ENCODE assay signal across 8 cellular contexts in the genomic region with DNA sequence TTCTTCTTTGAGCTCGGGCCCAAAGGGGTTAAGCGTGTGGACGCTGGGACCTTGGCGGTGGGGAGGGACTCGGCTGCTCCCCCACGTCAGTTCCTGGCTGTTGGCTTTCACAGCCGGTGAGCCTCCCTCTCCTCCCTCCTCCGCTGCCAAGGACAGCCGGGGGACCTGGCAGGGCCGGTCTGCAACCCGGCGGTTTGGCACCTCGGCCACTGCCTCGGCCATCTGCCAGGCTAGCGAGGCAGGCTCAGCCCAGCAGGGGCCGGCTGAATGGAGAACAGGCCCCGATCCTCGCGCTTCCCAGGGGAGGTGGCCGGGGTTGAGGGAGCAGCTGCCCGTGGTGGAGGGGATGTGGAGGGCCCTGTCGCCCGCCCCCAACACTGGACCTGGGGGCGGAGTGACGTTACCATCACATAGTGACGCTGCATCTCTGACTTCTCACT. TPM values are rescaled to one million over a fixed set of nuclear protein-coding genes. Genes with fewer than 3 reads are reported as not detected.
DNase-seq lines count a peak whose midpoint lies in the region; ATAC-seq and TF ChIP-seq lines count a peak whose summit lies in the region.

No MANE protein-coding gene starts in this region.

- DNase-seq in T-helper 1 cell (no peak), dorsolateral prefrontal cortex (peak in 9 of 10 donors; percentile 38 to 98 (median 74)), mesenteric fat pad (ENCODE audit: low spot score) (peak; percentile 93)
- no peak for DNase-seq in T-helper 2 cell treated with Interferon-gamma antibody and Interleukin-4, amounts not matched to agents 5 μg/mL and 100 μg/mL, for 36 hours (ENCODE audit: low spot score)
- DNase-seq in stimulated activated naive CD4-positive, alpha-beta T cell (lab: John Stamatoyannopoulos, UW) = no peak

- H3K4me1 ChIP-seq in urinary bladder (ENCODE audit: insufficient read depth) = no peaks in the 10 kb centered on the region

- peak overlapping the region in 30 of 59 donors; percentile 0 to 45 (median 16) for H3K4me3 ChIP-seq in dorsolateral prefrontal cortex
- no peak overlapping the region for H3K4me3 ChIP-seq in urinary bladder (ENCODE audit: low read depth, low read length)

- peaks cover 6% of the 10 kb centered on the region for H3K36me3 ChIP-seq in urinary bladder (ENCODE audit: insufficient read depth)

- H3K36me3 Mint-ChIP-seq in T-helper 1 cell treated with Interleukin-12 subunit alpha and Interleukin-12 subunit beta and Interleukin-4 antibody, amounts not matched to agents 30 μg/mL and 1 μg/mL, for 36 hours (ENCODE audit: low read depth) = peaks cover 41% of the 10 kb centered on the region
- peaks cover 56% of the 10 kb centered on the region for H3K36me3 Mint-ChIP-seq in T-helper 2 cell treated with Interferon-gamma antibody and Interleukin-4, amounts not matched to agents 5 μg/mL and 100 μg/mL, for 36 hours (ENCODE audit: low read depth)

- peak overlapping the region; percentile 28 for H3K4me3 Mint-ChIP-seq in T-helper 1 cell treated with Interleukin-12 subunit alpha and Interleukin-12 subunit beta and Interleukin-4 antibody, amounts not matched to agents 30 μg/mL and 1 μg/mL, for 36 hours
- H3K4me3 Mint-ChIP-seq in T-helper 2 cell treated with Interferon-gamma antibody and Interleukin-4, amounts not matched to agents 5 μg/mL and 100 μg/mL, for 36 hours = no peak overlapping the region

- no peak for ATAC-seq in GM18867 (IDR thresholded peaks at IDR 0.05; ENCODE audit: unreplicated experiment)

- no peaks in the 10 kb centered on the region for H3K9me3 Mint-ChIP-seq in T-helper 1 cell treated with Interleukin-12 subunit alpha and Interleukin-12 subunit beta and Interleukin-4 antibody, amounts not matched to agents 30 μg/mL and 1 μg/mL, for 36 hours
- H3K9me3 Mint-ChIP-seq in T-helper 2 cell treated with Interferon-gamma antibody and Interleukin-4, amounts not matched to agents 5 μg/mL and 100 μg/mL, for 36 hours = no peaks in the 10 kb centered on the region

- H3K27ac ChIP-seq in dorsolateral prefrontal cortex (peak overlapping the region in 58 of 59 donors; percentile 16 to 98 (median 74)), urinary bladder (ENCODE audit: low read depth) (peak overlapping the region; percentile 49)

- no peaks in the 10 kb centered on the region for H3K27me3 Mint-ChIP-seq in T-helper 1 cell treated with Interleukin-12 subunit alpha and Interleukin-12 subunit beta and Interleukin-4 antibody, amounts not matched to agents 30 μg/mL and 1 μg/mL, for 36 hours (ENCODE audit: low read depth)
- H3K27me3 Mint-ChIP-seq in T-helper 2 cell treated with Interferon-gamma antibody and Interleukin-4, amounts not matched to agents 5 μg/mL and 100 μg/mL, for 36 hours (ENCODE audit: low read depth) = no peaks in the 10 kb centered on the region

- no peak overlapping the region for H3K27ac Mint-ChIP-seq in T-helper 1 cell treated with Interleukin-12 subunit alpha and Interleukin-12 subunit beta and Interleukin-4 antibody, amounts not matched to agents 30 μg/mL and 1 μg/mL, for 36 hours
- H3K27ac Mint-ChIP-seq in T-helper 2 cell treated with Interferon-gamma antibody and Interleukin-4, amounts not matched to agents 5 μg/mL and 100 μg/mL, for 36 hours = no peak overlapping the region

- intact Hi-C loops in dorsolateral prefrontal cortex (cut with DNase I) = no loop called here

- 19% methylated on average over 26 of the region's 26 CpGs for WGBS in urinary bladder

- no peaks in the 10 kb centered on the region for H3K27me3 ChIP-seq in dorsolateral prefrontal cortex

- H3K4me1 Mint-ChIP-seq in T-helper 1 cell treated with Interleukin-12 subunit alpha and Interleukin-12 subunit beta and Interleukin-4 antibody, amounts not matched to agents 30 μg/mL and 1 μg/mL, for 36 hours (ENCODE audit: low read depth) = peaks cover 26% of the 10 kb centered on the region
- peaks cover 25% of the 10 kb centered on the region for H3K4me1 Mint-ChIP-seq in T-helper 2 cell treated with Interferon-gamma antibody and Interleukin-4, amounts not matched to agents 5 μg/mL and 100 μg/mL, for 36 hours (ENCODE audit: low read depth)

- TF ChIP-seq CTCF in dorsolateral prefrontal cortex (IDR thresholded peaks at IDR 0.05 in 54 of 56, conservative IDR thresholded peaks at IDR 0.05 in 2 of 56; ENCODE audit: low read depth in 1 of 56, partially characterized antibody in 56 of 56) = peak in 4 of 56 donors; percentile 8 to 22 (median 11)

RNA-seq across cellular contexts. Expression of a gene that starts 5.0 kb away (rescaled TPM):
- total RNA-seq in dorsolateral prefrontal cortex (100 to 1,000 TPM; 425 to 952 (median 709) TPM), mesenteric fat pad (367 TPM), urinary bladder (65.0 TPM)
- polyA plus RNA-seq in urinary bladder = 725 TPM

RNA-seq across cellular contexts. Expression of a gene that starts 28.2 kb away (rescaled TPM):
- total RNA-seq in dorsolateral prefrontal cortex (10 to 100 TPM; 20.7 to 66.1 (median 34.1) TPM), mesenteric fat pad (35.6 TPM), urinary bladder (14.1 TPM)
- 69.9 TPM for polyA plus RNA-seq in urinary bladder

RNA-seq across cellular contexts. Expression of a gene that starts 36.9 kb away (rescaled TPM):
- 100 to 1,000 TPM in 1 of 120 experiments, 10 to 100 TPM in 119; 48.7 to 103 (median 61.3) TPM for total RNA-seq in dorsolateral prefrontal cortex
- total RNA-seq in mesenteric fat pad = 54.3 TPM
- 32.1 TPM for total RNA-seq in urinary bladder
- polyA plus RNA-seq in urinary bladder = 64.7 TPM

Comparison
In these comparisons a context has a peak if more than half of its experiments do, and no peak if none do; other contexts are left out.
1. DNase-seq: peak in dorsolateral prefrontal cortex (9 of 10) and mesenteric fat pad (single experiment); none in T-helper 1 cell (0 of 5), T-helper 2 cell treated with Interferon-gamma antibody and Interleukin-4, amounts not matched to agents 5 μg/mL and 100 μg/mL, for 36 hours (single experiment) and stimulated activated naive CD4-positive, alpha-beta T cell (0 of 6).